ENCODE assay signal across 1 cellular context in the genomic region with DNA sequence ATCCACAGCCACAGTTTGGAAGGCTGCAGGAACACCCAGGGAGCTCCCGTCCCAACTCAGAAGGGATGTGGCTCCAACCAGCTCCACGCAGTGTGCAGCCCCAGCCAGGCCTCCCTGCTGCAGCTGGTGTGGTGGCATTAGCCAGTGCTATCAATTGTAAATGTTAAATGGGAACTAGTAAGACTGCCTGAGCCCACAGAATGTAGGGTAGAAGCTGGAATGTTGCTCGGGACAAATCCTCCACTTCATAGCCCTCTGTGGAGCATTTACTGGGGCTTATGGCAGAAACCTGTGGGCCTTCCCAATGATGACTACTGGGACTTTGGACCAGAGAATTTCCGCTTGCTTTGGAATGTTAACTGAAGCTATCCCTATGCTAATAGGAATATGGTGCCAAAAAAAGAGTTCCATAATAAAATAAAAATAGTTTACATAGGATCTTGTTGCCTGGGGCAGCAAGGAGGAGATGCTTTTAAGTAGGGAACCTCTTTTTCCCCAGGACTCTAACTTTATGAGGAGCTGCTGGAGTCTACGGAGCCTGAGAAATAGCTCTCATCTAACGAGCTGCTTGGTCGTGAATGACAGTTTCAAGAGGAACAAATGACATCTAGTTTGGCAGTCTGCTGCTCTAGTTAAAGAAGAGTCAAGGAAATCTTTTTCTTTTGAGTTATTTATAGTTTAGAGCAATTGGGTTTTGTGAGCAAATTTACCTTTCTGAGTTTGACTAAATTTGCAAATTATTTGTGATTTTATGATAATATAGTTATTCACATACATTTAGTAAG.
TF ChIP-seq lines count a peak whose summit lies in the region.

No MANE protein-coding gene starts in this region.

TF ChIP-seq in HepG2, 621 proteins besides CTCF, POLR2A, EP300 and RAD21 (continued from another document and continues in another):
- TF ChIP-seq, protein P1, sequence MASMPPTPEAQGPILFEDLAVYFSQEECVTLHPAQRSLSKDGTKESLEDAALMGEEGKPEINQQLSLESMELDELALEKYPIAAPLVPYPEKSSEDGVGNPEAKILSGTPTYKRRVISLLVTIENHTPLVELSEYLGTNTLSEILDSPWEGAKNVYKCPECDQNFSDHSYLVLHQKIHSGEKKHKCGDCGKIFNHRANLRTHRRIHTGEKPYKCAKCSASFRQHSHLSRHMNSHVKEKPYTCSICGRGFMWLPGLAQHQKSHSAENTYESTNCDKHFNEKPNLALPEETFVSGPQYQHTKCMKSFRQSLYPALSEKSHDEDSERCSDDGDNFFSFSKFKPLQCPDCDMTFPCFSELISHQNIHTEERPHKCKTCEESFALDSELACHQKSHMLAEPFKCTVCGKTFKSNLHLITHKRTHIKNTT (CRISPR knock-in tag; IDR thresholded peaks at IDR 0.05) = no peak
- TF ChIP-seq HOXD1 (CRISPR knock-in tag; IDR thresholded peaks at IDR 0.05) (no peak), ATF7 (IDR thresholded peaks at IDR 0.05) (no peak), ATF7 (CRISPR knock-in tag; IDR thresholded peaks at IDR 0.05) (no peak; the same call in 1 of the 2 replicates), TCF7 (IDR thresholded peaks at IDR 0.05; ENCODE audit: low read depth) (no peak), ZNF432 (CRISPR knock-in tag; IDR thresholded peaks at IDR 0.05; ENCODE audit: borderline replicate concordance) (no peak), ZFX (CRISPR knock-in tag; IDR thresholded peaks at IDR 0.05; ENCODE audit: low read depth) (no peak), ZNF646 (CRISPR knock-in tag; IDR thresholded peaks at IDR 0.05) (no peak), PBX3 (CRISPR knock-in tag; IDR thresholded peaks at IDR 0.05; ENCODE audit: borderline replicate concordance) (no peak), POLR2AphosphoS2 (IDR thresholded peaks at IDR 0.05; ENCODE audit: low read depth, low read length) (no peak), TCF7L2 (IDR thresholded peaks at IDR 0.05; ENCODE audit: low read depth, low read length) (no peak), NR2F2 (IDR thresholded peaks at IDR 0.05; ENCODE audit: borderline replicate concordance, low read depth) (no peak), ZNF446 (CRISPR knock-in tag; IDR thresholded peaks at IDR 0.05) (no peak), ZNF572 (CRISPR knock-in tag; IDR thresholded peaks at IDR 0.05) (no peak), ZNF382 (CRISPR knock-in tag; IDR thresholded peaks at IDR 0.05; ENCODE audit: borderline replicate concordance) (no peak), NFKB2 (CRISPR knock-in tag; IDR thresholded peaks at IDR 0.05; ENCODE audit: borderline replicate concordance) (no peak), ZNF234 (CRISPR knock-in tag; conservative IDR thresholded peaks at IDR 0.05) (no peak), DBP (CRISPR knock-in tag; IDR thresholded peaks at IDR 0.05; ENCODE audit: not compliant biosample characterization) (no peak), ZSCAN12 (CRISPR knock-in tag; IDR thresholded peaks at IDR 0.05) (no peak), ZC3H13 (CRISPR knock-in tag; IDR thresholded peaks at IDR 0.05) (no peak), ZNF644 (CRISPR knock-in tag; IDR thresholded peaks at IDR 0.05; ENCODE audit: low read depth) (peak; percentile 42; the same call in 1 of the 2 replicates), ZNF784 (CRISPR knock-in tag; IDR thresholded peaks at IDR 0.05; ENCODE audit: borderline replicate concordance) (0 out of 2 replicates have a peak, but pooled peaks have one; percentile 23), CC2D1A (CRISPR knock-in tag; IDR thresholded peaks at IDR 0.05) (no peak), ZNF891 (CRISPR knock-in tag; IDR thresholded peaks at IDR 0.05) (no peak), ZNF557 (CRISPR knock-in tag; IDR thresholded peaks at IDR 0.05) (no peak), NR3C1 (CRISPR knock-in tag; IDR thresholded peaks at IDR 0.05) (no peak), ZNF775 (CRISPR knock-in tag; IDR thresholded peaks at IDR 0.05; ENCODE audit: borderline replicate concordance) (no peak), MZF1 (CRISPR knock-in tag; IDR thresholded peaks at IDR 0.05; ENCODE audit: borderline replicate concordance) (no peak), ZNF263 (CRISPR knock-in tag; IDR thresholded peaks at IDR 0.05) (0 out of 2 replicates have a peak, but pooled peaks have one; percentile 5)
- TF ChIP-seq, protein P2, sequence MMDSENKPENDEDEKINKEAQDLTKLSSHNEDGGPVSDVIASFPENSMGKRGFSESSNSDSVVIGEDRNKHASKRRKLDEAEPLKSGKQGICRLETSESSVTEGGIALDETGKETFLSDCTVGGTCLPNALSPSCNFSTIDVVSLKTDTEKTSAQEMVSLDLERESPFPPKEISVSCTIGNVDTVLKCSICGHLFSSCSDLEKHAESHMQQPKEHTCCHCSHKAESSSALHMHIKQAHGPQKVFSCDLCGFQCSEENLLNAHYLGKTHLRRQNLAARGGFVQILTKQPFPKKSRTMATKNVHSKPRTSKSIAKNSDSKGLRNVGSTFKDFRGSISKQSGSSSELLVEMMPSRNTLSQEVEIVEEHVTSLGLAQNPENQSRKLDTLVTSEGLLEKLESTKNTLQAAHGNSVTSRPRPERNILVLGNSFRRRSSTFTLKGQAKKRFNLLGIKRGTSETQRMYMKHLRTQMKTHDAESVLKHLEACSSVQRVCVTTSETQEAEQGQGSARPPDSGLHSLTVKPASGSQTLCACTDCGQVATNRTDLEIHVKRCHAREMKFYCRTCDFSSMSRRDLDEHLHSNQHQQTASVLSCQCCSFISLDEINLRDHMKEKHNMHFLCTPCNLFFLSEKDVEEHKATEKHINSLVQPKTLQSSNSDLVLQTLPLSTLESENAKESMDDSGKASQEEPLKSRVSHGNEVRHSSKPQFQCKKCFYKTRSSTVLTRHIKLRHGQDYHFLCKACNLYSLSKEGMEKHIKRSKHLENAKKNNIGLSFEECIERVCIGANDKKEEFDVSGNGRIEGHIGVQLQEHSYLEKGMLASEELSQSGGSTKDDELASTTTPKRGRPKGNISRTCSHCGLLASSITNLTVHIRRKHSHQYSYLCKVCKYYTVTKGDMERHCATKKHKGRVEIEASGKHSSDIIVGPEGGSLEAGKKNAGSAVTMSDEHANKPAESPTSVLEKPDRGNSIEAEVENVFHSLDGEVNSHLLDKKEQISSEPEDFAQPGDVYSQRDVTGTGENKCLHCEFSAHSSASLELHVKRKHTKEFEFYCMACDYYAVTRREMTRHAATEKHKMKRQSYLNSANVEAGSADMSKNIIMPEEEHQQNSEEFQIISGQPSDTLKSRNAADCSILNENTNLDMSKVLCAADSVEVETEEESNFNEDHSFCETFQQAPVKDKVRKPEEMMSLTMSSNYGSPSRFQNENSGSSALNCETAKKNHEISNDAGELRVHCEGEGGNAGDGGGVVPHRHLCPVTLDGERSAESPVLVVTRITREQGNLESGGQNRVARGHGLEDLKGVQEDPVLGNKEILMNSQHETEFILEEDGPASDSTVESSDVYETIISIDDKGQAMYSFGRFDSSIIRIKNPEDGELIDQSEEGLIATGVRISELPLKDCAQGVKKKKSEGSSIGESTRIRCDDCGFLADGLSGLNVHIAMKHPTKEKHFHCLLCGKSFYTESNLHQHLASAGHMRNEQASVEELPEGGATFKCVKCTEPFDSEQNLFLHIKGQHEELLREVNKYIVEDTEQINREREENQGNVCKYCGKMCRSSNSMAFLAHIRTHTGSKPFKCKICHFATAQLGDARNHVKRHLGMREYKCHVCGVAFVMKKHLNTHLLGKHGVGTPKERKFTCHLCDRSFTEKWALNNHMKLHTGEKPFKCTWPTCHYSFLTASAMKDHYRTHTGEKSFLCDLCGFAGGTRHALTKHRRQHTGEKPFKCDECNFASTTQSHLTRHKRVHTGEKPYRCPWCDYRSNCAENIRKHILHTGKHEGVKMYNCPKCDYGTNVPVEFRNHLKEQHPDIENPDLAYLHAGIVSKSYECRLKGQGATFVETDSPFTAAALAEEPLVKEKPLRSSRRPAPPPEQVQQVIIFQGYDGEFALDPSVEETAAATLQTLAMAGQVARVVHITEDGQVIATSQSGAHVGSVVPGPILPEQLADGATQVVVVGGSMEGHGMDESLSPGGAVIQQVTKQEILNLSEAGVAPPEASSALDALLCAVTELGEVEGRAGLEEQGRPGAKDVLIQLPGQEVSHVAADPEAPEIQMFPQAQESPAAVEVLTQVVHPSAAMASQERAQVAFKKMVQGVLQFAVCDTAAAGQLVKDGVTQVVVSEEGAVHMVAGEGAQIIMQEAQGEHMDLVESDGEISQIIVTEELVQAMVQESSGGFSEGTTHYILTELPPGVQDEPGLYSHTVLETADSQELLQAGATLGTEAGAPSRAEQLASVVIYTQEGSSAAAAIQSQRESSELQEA (CRISPR knock-in tag; IDR thresholded peaks at IDR 0.05; ENCODE audit: not compliant biosample characterization) = no peak
- TF ChIP-seq, protein P3, sequence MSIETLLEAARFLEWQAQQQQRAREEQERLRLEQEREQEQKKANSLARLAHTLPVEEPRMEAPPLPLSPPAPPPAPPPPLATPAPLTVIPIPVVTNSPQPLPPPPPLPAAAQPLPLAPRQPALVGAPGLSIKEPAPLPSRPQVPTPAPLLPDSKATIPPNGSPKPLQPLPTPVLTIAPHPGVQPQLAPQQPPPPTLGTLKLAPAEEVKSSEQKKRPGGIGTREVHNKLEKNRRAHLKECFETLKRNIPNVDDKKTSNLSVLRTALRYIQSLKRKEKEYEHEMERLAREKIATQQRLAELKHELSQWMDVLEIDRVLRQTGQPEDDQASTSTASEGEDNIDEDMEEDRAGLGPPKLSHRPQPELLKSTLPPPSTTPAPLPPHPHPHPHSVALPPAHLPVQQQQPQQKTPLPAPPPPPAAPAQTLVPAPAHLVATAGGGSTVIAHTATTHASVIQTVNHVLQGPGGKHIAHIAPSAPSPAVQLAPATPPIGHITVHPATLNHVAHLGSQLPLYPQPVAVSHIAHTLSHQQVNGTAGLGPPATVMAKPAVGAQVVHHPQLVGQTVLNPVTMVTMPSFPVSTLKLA (IDR thresholded peaks at IDR 0.05) = no peak
- TF ChIP-seq, protein P4, sequence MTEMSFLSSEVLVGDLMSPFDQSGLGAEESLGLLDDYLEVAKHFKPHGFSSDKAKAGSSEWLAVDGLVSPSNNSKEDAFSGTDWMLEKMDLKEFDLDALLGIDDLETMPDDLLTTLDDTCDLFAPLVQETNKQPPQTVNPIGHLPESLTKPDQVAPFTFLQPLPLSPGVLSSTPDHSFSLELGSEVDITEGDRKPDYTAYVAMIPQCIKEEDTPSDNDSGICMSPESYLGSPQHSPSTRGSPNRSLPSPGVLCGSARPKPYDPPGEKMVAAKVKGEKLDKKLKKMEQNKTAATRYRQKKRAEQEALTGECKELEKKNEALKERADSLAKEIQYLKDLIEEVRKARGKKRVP (CRISPR knock-in tag; IDR thresholded peaks at IDR 0.05) = no peak
